ENCODE assay signal across 10 cellular contexts in the genomic region with DNA sequence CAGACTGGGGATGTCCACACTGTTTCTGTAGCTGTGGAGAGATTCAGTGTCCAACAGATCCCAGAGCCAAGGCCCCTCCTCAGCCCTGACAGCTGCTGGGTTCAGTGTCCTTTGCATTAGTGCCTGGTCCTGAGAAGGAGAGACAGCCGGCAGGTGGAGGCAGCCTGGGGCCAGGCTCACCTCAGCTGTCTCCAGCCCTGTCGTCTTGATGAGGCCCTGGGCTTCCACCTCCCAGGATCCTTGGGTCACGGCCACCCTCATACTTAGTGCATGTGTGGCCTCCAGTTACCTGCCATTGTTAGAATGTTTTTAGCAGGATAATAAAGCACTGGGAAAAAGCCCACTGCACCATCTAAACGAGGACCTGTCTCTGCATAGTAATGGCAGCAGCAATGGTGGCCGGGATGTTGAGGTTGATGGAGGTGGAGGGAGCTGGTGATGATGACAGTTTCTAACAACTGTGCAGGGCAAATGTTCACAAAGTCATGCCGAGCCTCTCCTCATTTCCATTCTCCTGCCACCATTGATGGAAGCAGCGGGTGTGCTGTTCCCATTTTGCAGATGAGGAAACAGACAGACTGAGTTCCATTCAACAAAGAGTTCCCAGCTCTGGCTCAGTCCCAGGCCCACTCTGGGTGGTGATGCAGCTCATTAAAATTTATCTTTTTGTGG. TPM values are rescaled to one million over a fixed set of nuclear protein-coding genes. Genes with fewer than 3 reads are reported as not detected.
DNase-seq lines count a peak whose midpoint lies in the region; ATAC-seq and TF ChIP-seq lines count a peak whose summit lies in the region.
"Had no signal": no experiment of that assay in that cellular context is flagged by ENCODE, and none has a peak within 500 bp of the region (broad histone marks: within the 10 kb centered on the region; RNA-seq: fewer than 3 reads in every experiment).

No MANE protein-coding gene starts in this region.

- H3K4me1 ChIP-seq in esophagus muscularis mucosa: peaks cover 64 to 90% (median 84%) of the 10 kb centered on the region in 4 donors
- H3K4me1 ChIP-seq: testis had no signal

- H3K4me3 Mint-ChIP-seq in activated T-cell treated with anti-CD3 and anti-CD28 coated beads, Interleukin-2, amount 50 U/mL, for 24 hours: peak overlapping the region; percentile 68
- peak overlapping the region; percentile 71 to 73 for H3K4me3 Mint-ChIP-seq in stimulated activated naive B cell treated with anti-CD40 and anti-IgM and Interleukin-4, amounts not matched to agents 10 μg/mL and 1 μg/mL and 100 μg/mL, for 72 hours

- TF ChIP-seq POLR2A in esophagus muscularis mucosa (IDR thresholded peaks at IDR 0.05; ENCODE audit: low read depth): no peak

- H3K9me3 Mint-ChIP-seq in activated T-cell treated with anti-CD3 and anti-CD28 coated beads, Interleukin-2, amount 50 U/mL, for 24 hours: peaks cover 2% of the 10 kb centered on the region
- H3K9me3 Mint-ChIP-seq in stimulated activated naive B cell treated with anti-CD40 and anti-IgM and Interleukin-4, amounts not matched to agents 10 μg/mL and 1 μg/mL and 100 μg/mL, for 72 hours: no peaks in the 10 kb centered on the region

- H2AFZ ChIP-seq in SU-DHL-6 (ENCODE audit: low read depth, low read length, severe bottlenecking): no peak overlapping the region

- TF ChIP-seq EP300 in esophagus muscularis mucosa (IDR thresholded peaks at IDR 0.05): no peak

- H3K27me3 ChIP-seq in SU-DHL-6 (ENCODE audit: low read length) (no peaks in the 10 kb centered on the region), esophagus muscularis mucosa (no peaks in the 10 kb centered on the region)
- H3K27me3 ChIP-seq: testis had no signal

- no peaks in the 10 kb centered on the region for H3K27me3 Mint-ChIP-seq in activated T-cell treated with anti-CD3 and anti-CD28 coated beads, Interleukin-2, amount 50 U/mL, for 24 hours
- H3K27me3 Mint-ChIP-seq in stimulated activated naive B cell treated with anti-CD40 and anti-IgM and Interleukin-4, amounts not matched to agents 10 μg/mL and 1 μg/mL and 100 μg/mL, for 72 hours: peaks cover 0 to 5% of the 10 kb centered on the region in 2 donors

- H4K20me1 ChIP-seq in SU-DHL-6 (ENCODE audit: low read depth, low read length): no peaks in the 10 kb centered on the region

- H3K4me1 Mint-ChIP-seq in activated T-cell treated with anti-CD3 and anti-CD28 coated beads, Interleukin-2, amount 50 U/mL, for 24 hours (ENCODE audit: low read depth): peaks cover 96% of the 10 kb centered on the region
- peaks cover 83 to 99% of the 10 kb centered on the region in 2 donors for H3K4me1 Mint-ChIP-seq in stimulated activated naive B cell treated with anti-CD40 and anti-IgM and Interleukin-4, amounts not matched to agents 10 μg/mL and 1 μg/mL and 100 μg/mL, for 72 hours

- peaks cover 48% of the 10 kb centered on the region for H3F3A ChIP-seq in SU-DHL-6 (ENCODE audit: insufficient read depth)

- peak overlapping the region; percentile 25 for H3K4me3 ChIP-seq in SU-DHL-6 (ENCODE audit: insufficient read depth, low read length, poor library complexity, severe bottlenecking)
- H3K4me3 ChIP-seq in esophagus muscularis mucosa: no peak overlapping the region
- H3K4me3 ChIP-seq: testis had no signal

- H3K9me3 ChIP-seq in SU-DHL-6 (ENCODE audit: insufficient read depth, low read length): no peaks in the 10 kb centered on the region
- no peaks in the 10 kb centered on the region for H3K9me3 ChIP-seq in esophagus muscularis mucosa
- H3K9me3 ChIP-seq: testis had no signal

- intact Hi-C loops in esophagus muscularis mucosa (cut with DNase I): no loop called here

- peak overlapping the region; percentile 64 for H3K4me2 ChIP-seq in SU-DHL-6 (ENCODE audit: low read depth, low read length, poor library complexity, severe bottlenecking)

- no peaks in the 10 kb centered on the region for H3K9me2 ChIP-seq in SU-DHL-6 (replicated peaks; ENCODE audit: insufficient read depth, low read length)

- no peaks in the 10 kb centered on the region; the same call in 1 of the 2 replicates for H3K79me2 ChIP-seq in SU-DHL-6 (ENCODE audit: insufficient read depth, low read length)

- H3K36me3 ChIP-seq in SU-DHL-6 (ENCODE audit: low read length) (no peaks in the 10 kb centered on the region), esophagus muscularis mucosa (peaks cover 0 to 48% (median 24%) of the 10 kb centered on the region in 4 donors)

- no peak for DNase-seq in activated T-cell treated with anti-CD3 and anti-CD28 coated beads, Interleukin-2, amount 50 U/mL, for 24 hours
- DNase-seq in activated T-cell treated with anti-CD3 and anti-CD28 coated beads for 4 hours: no peak
- no peak for DNase-seq in esophagus muscularis mucosa (ENCODE audit: extremely low spot score)
- no peak for DNase-seq in stimulated activated naive B cell treated with anti-CD40 and anti-IgM and Interleukin-4, amounts not matched to agents 10 μg/mL and 1 μg/mL and 100 μg/mL, for 72 hours
- DNase-seq in RKO (ENCODE audit: low spot score): no peak
- no peak for DNase-seq in nucleus accumbens (lab: John Stamatoyannopoulos, UW)
- DNase-seq: NCI-H774, testis had no signal

- TF ChIP-seq CTCF in SU-DHL-6 (IDR thresholded peaks at IDR 0.05; ENCODE audit: insufficient read depth, low read length, poor library complexity, severe bottlenecking): no peak
- no peak for TF ChIP-seq CTCF in esophagus muscularis mucosa (IDR thresholded peaks at IDR 0.05)

- no peak for ATAC-seq in stimulated activated naive B cell treated with anti-CD40 and anti-IgM and Interleukin-4, amounts not matched to agents 10 μg/mL and 1 μg/mL and 100 μg/mL, for 72 hours (replicated peaks)
- no peak for ATAC-seq in GM21529 (IDR thresholded peaks at IDR 0.05; ENCODE audit: unreplicated experiment)

- H3K9ac ChIP-seq in SU-DHL-6 (ENCODE audit: low read length): peak overlapping the region; percentile 60

- H3K27ac ChIP-seq in SU-DHL-6 (ENCODE audit: low read depth, low read length) (peak overlapping the region; percentile 99), esophagus muscularis mucosa (replicated peaks in 1 of 4) (peak overlapping the region; percentile 78 to 94 (median 90))
- H3K27ac ChIP-seq: testis had no signal

- H3K36me3 Mint-ChIP-seq in activated T-cell treated with anti-CD3 and anti-CD28 coated beads, Interleukin-2, amount 50 U/mL, for 24 hours (ENCODE audit: low read depth): peaks cover 45% of the 10 kb centered on the region
- H3K36me3 Mint-ChIP-seq in stimulated activated naive B cell treated with anti-CD40 and anti-IgM and Interleukin-4, amounts not matched to agents 10 μg/mL and 1 μg/mL and 100 μg/mL, for 72 hours: peaks cover 3 to 6% of the 10 kb centered on the region in 2 donors

- peak overlapping the region; percentile 97 for H3K27ac Mint-ChIP-seq in activated T-cell treated with anti-CD3 and anti-CD28 coated beads, Interleukin-2, amount 50 U/mL, for 24 hours
- peak overlapping the region; percentile 98 for H3K27ac Mint-ChIP-seq in stimulated activated naive B cell treated with anti-CD40 and anti-IgM and Interleukin-4, amounts not matched to agents 10 μg/mL and 1 μg/mL and 100 μg/mL, for 72 hours

- 76% methylated on average over 7 of the region's 7 CpGs for WGBS in esophagus muscularis mucosa

RNA-seq across cellular contexts. Expression of a gene that starts 17.7 kb away (rescaled TPM):
- total RNA-seq in esophagus muscularis mucosa: 100 to 1,000 TPM in 3 of 4 donors, 10 to 100 TPM in 1; 53.5 to 164 (median 105) TPM

RNA-seq across cellular contexts. Expression of a gene that starts 31.6 kb away (rescaled TPM):
- not detected for total RNA-seq in esophagus muscularis mucosa

RNA-seq across cellular contexts. Expression of a gene that starts 38.4 kb away (rescaled TPM):
- total RNA-seq in esophagus muscularis mucosa: not detected
